Comparison of ENCODE assay signal across 32 cellular contexts in genomic region chr22:23161029-23161428, GRCh38. TPM values are rescaled to one million over a fixed set of nuclear protein-coding genes. Genes with fewer than 3 reads are reported as not detected.
"Had no signal": no experiment of that assay in that cellular context is flagged by ENCODE, and none has a peak within 500 bp of the region (broad histone marks: within the 10 kb centered on the region; RNA-seq: fewer than 3 reads in every experiment).

No MANE protein-coding gene starts in this region.

- H3K4me1 ChIP-seq: ascending aorta, breast epithelium, colonic mucosa had no signal

- H3K4me3 ChIP-seq: ascending aorta, breast epithelium, cardiac muscle cell, colonic mucosa had no signal

- ATAC-seq: activated CD4-positive, alpha-beta T cell treated with anti-CD3 and anti-CD28 coated beads for 36 hours; activated CD8-positive, alpha-beta memory T cell treated with anti-CD3 and anti-CD28 coated beads, Interleukin-2, amount 10 ng/mL, durations not matched to agents 7 days and 5 days; activated CD8-positive, alpha-beta T cell treated with anti-CD3 and anti-CD28 coated beads, Interleukin-2, amount 10 ng/mL, durations not matched to agents 7 days and 5 days; activated naive CD4-positive, alpha-beta T cell treated with anti-CD3 and anti-CD28 coated beads, Interleukin-2, amount 50 U/mL, for 72 hours; T-helper 17 cell had no signal

- H3K36me3 Mint-ChIP-seq: activated CD4-positive, alpha-beta memory T cell treated with anti-CD3 and anti-CD28 coated beads for 36 hours; activated CD8-positive, alpha-beta memory T cell treated with anti-CD3 and anti-CD28 coated beads, Interleukin-2, amount 10 ng/mL, durations not matched to agents 7 days and 5 days; activated naive CD4-positive, alpha-beta T cell treated with anti-CD3 and anti-CD28 coated beads, Interleukin-2, amount 10 ng/mL, durations not matched to agents 7 days and 5 days; activated naive CD4-positive, alpha-beta T cell treated with anti-CD3 and anti-CD28 coated beads, Interleukin-2, amount 50 U/mL, for 72 hours; activated naive CD8-positive, alpha-beta T cell treated with anti-CD3 and anti-CD28 coated beads, Interleukin-2, amount 10 ng/mL, durations not matched to agents 7 days and 5 days; brain had no signal

- H3K36me3 ChIP-seq: breast epithelium, cardiac muscle cell, colonic mucosa had no signal

- H3K27ac ChIP-seq: ascending aorta, breast epithelium, cardiac muscle cell, colonic mucosa, epithelial cell of prostate had no signal

- H3K9me3 Mint-ChIP-seq: activated CD4-positive, alpha-beta memory T cell treated with anti-CD3 and anti-CD28 coated beads for 36 hours; activated CD4-positive, alpha-beta T cell treated with anti-CD3 and anti-CD28 coated beads, Interleukin-2, amount 10 ng/mL, durations not matched to agents 24 days and 14 days; activated naive CD4-positive, alpha-beta T cell treated with anti-CD3 and anti-CD28 coated beads, Interleukin-2, amount 10 ng/mL, durations not matched to agents 7 days and 5 days; activated naive CD4-positive, alpha-beta T cell treated with anti-CD3 and anti-CD28 coated beads, Interleukin-2, amount 50 U/mL, for 72 hours; activated naive CD8-positive, alpha-beta T cell treated with anti-CD3 and anti-CD28 coated beads, Interleukin-2, amount 10 ng/mL, durations not matched to agents 7 days and 5 days; T-helper 2 cell treated with Interferon-gamma antibody and Interleukin-4, amounts not matched to agents 5 μg/mL and 100 μg/mL, for 36 hours had no signal

- H3K27me3 Mint-ChIP-seq: activated CD4-positive, alpha-beta memory T cell treated with anti-CD3 and anti-CD28 coated beads for 36 hours; activated CD4-positive, alpha-beta T cell treated with anti-CD3 and anti-CD28 coated beads for 36 hours; activated CD4-positive, alpha-beta T cell treated with anti-CD3 and anti-CD28 coated beads, Interleukin-2, amount 10 ng/mL, durations not matched to agents 24 days and 14 days; activated CD8-positive, alpha-beta memory T cell treated with anti-CD3 and anti-CD28 coated beads, Interleukin-2, amount 10 ng/mL, durations not matched to agents 7 days and 5 days; activated naive CD8-positive, alpha-beta T cell treated with anti-CD3 and anti-CD28 coated beads, Interleukin-2, amount 10 ng/mL, durations not matched to agents 7 days and 5 days; brain; T-helper 17 cell had no signal

- H3K4me3 Mint-ChIP-seq: activated CD4-positive, alpha-beta memory T cell treated with anti-CD3 and anti-CD28 coated beads for 36 hours; activated CD4-positive, alpha-beta T cell treated with anti-CD3 and anti-CD28 coated beads for 36 hours; activated CD4-positive, alpha-beta T cell treated with anti-CD3 and anti-CD28 coated beads, Interleukin-2, amount 10 ng/mL, durations not matched to agents 24 days and 14 days; activated CD8-positive, alpha-beta memory T cell treated with anti-CD3 and anti-CD28 coated beads, Interleukin-2, amount 10 ng/mL, durations not matched to agents 7 days and 5 days; activated CD8-positive, alpha-beta T cell treated with anti-CD3 and anti-CD28 coated beads, Interleukin-2, amount 10 ng/mL, durations not matched to agents 7 days and 5 days; activated naive CD4-positive, alpha-beta T cell treated with anti-CD3 and anti-CD28 coated beads, Interleukin-2, amount 10 ng/mL, durations not matched to agents 7 days and 5 days; activated naive CD8-positive, alpha-beta T cell treated with anti-CD3 and anti-CD28 coated beads, Interleukin-2, amount 10 ng/mL, durations not matched to agents 7 days and 5 days; brain; T-helper 17 cell; T-helper 2 cell treated with Interferon-gamma antibody and Interleukin-4, amounts not matched to agents 5 μg/mL and 100 μg/mL, for 36 hours had no signal

- H3K27me3 ChIP-seq: ascending aorta, breast epithelium, cardiac muscle cell, colonic mucosa had no signal

- H3K27ac Mint-ChIP-seq: activated CD4-positive, alpha-beta memory T cell treated with anti-CD3 and anti-CD28 coated beads for 36 hours; activated CD4-positive, alpha-beta T cell treated with anti-CD3 and anti-CD28 coated beads for 36 hours; activated CD4-positive, alpha-beta T cell treated with anti-CD3 and anti-CD28 coated beads, Interleukin-2, amount 10 ng/mL, durations not matched to agents 24 days and 14 days; activated CD8-positive, alpha-beta memory T cell treated with anti-CD3 and anti-CD28 coated beads, Interleukin-2, amount 10 ng/mL, durations not matched to agents 7 days and 5 days; activated CD8-positive, alpha-beta T cell treated with anti-CD3 and anti-CD28 coated beads, Interleukin-2, amount 10 ng/mL, durations not matched to agents 7 days and 5 days; activated naive CD4-positive, alpha-beta T cell treated with anti-CD3 and anti-CD28 coated beads, Interleukin-2, amount 10 ng/mL, durations not matched to agents 7 days and 5 days; activated naive CD8-positive, alpha-beta T cell treated with anti-CD3 and anti-CD28 coated beads, Interleukin-2, amount 10 ng/mL, durations not matched to agents 7 days and 5 days; brain; T-helper 17 cell; T-helper 2 cell treated with Interferon-gamma antibody and Interleukin-4, amounts not matched to agents 5 μg/mL and 100 μg/mL, for 36 hours had no signal

- DNase-seq: activated CD4-positive, alpha-beta memory T cell treated with anti-CD3 and anti-CD28 coated beads for 36 hours; activated CD4-positive, alpha-beta T cell treated with anti-CD3 and anti-CD28 coated beads for 36 hours; activated CD4-positive, alpha-beta T cell treated with anti-CD3 and anti-CD28 coated beads, Interleukin-2, amount 10 ng/mL, durations not matched to agents 24 days and 14 days; activated CD4-positive, CD25-positive, alpha-beta regulatory T cell; activated CD4-positive, CD25-positive, alpha-beta regulatory T cell treated with anti-CD3 and anti-CD28 coated beads, Interleukin-2, amount 50 U/mL, for 72 hours; activated CD8-positive, alpha-beta memory T cell treated with anti-CD3 and anti-CD28 coated beads, Interleukin-2, amount 10 ng/mL, durations not matched to agents 7 days and 5 days; activated CD8-positive, alpha-beta memory T cell treated with anti-CD3 and anti-CD28 coated beads, Interleukin-2, amount 50 U/mL, for 4 hours; activated CD8-positive, alpha-beta T cell treated with anti-CD3 and anti-CD28 coated beads, Interleukin-2, amount 10 ng/mL, durations not matched to agents 7 days and 5 days; activated gamma-delta T cell; activated naive CD4-positive, alpha-beta T cell; activated naive CD4-positive, alpha-beta T cell treated with anti-CD3 and anti-CD28 coated beads, Interleukin-2, amount 10 ng/mL, durations not matched to agents 7 days and 5 days; activated naive CD8-positive, alpha-beta T cell treated with anti-CD3 and anti-CD28 coated beads, Interleukin-2, amount 10 ng/mL, durations not matched to agents 7 days and 5 days; activated T-cell treated with anti-CD3 and anti-CD28 coated beads, Interleukin-2, amount 50 U/mL, for 1 hour; activated T-cell treated with anti-CD3 and anti-CD28 coated beads, Interleukin-2, amount 50 U/mL, for 48 hours; central memory CD4-positive, alpha-beta T cell; cerebellar nuclear complex; colonic mucosa; effector CD8-positive, alpha-beta T cell; foreskin fibroblast; glutamatergic neuron; T-helper 1 cell; T-helper 17 cell; T1000 had no signal

- H3K9me3 ChIP-seq: ascending aorta, breast epithelium, colonic mucosa had no signal

- H3K4me1 Mint-ChIP-seq: activated CD4-positive, alpha-beta T cell treated with anti-CD3 and anti-CD28 coated beads for 36 hours; activated CD4-positive, alpha-beta T cell treated with anti-CD3 and anti-CD28 coated beads, Interleukin-2, amount 10 ng/mL, durations not matched to agents 24 days and 14 days; activated CD8-positive, alpha-beta memory T cell treated with anti-CD3 and anti-CD28 coated beads, Interleukin-2, amount 10 ng/mL, durations not matched to agents 7 days and 5 days; activated naive CD4-positive, alpha-beta T cell treated with anti-CD3 and anti-CD28 coated beads, Interleukin-2, amount 10 ng/mL, durations not matched to agents 7 days and 5 days; activated naive CD8-positive, alpha-beta T cell treated with anti-CD3 and anti-CD28 coated beads, Interleukin-2, amount 10 ng/mL, durations not matched to agents 7 days and 5 days had no signal

RNA-seq across cellular contexts. Expression of gene RAB36, which starts 15.8 kb away (rescaled TPM):
- total RNA-seq: activated CD4-positive, alpha-beta T cell treated with anti-CD3 and anti-CD28 coated beads, Interleukin-2, amount 10 ng/mL, durations not matched to agents 24 days and 14 days had no signal

RNA-seq across cellular contexts. Expression of gene RSPH14, which starts 19.2 kb away (rescaled TPM):
- total RNA-seq: activated CD4-positive, alpha-beta T cell treated with anti-CD3 and anti-CD28 coated beads, Interleukin-2, amount 10 ng/mL, durations not matched to agents 24 days and 14 days; activated CD8-positive, alpha-beta memory T cell treated with anti-CD3 and anti-CD28 coated beads for 36 hours; activated CD8-positive, alpha-beta memory T cell treated with anti-CD3 and anti-CD28 coated beads, Interleukin-2, amount 10 ng/mL, durations not matched to agents 7 days and 5 days; ascending aorta; endothelial cell of umbilical vein had no signal
- polyA plus RNA-seq: endothelial cell of umbilical vein had no signal
